In genomic region chrX:150408007-150408406, GRCh38 we compare ENCODE assay signal across 26 cellular contexts.
"Had no signal": no experiment of that assay in that cellular context is flagged by ENCODE, and none has a peak within 500 bp of the region (broad histone marks: within the 10 kb centered on the region; RNA-seq: fewer than 3 reads in every experiment).

No MANE protein-coding gene starts in this region.

- DNase-seq: activated CD4-positive, alpha-beta memory T cell treated with anti-CD3 and anti-CD28 coated beads, Interleukin-2, amount 10 ng/mL, durations not matched to agents 7 days and 5 days; activated CD4-positive, alpha-beta T cell treated with anti-CD3 and anti-CD28 coated beads for 1 hour; activated CD4-positive, alpha-beta T cell treated with anti-CD3 and anti-CD28 coated beads for 36 hours; activated CD4-positive, alpha-beta T cell treated with anti-CD3 and anti-CD28 coated beads for 48 hours; activated CD4-positive, alpha-beta T cell treated with anti-CD3 and anti-CD28 coated beads, Interleukin-2, amount 10 ng/mL, durations not matched to agents 7 days and 5 days; activated CD4-positive, alpha-beta T cell treated with anti-CD3 and anti-CD28 coated beads, Interleukin-2, amount 50 U/mL, for 48 hours; activated CD4-positive, CD25-positive, alpha-beta regulatory T cell; activated CD8-positive, alpha-beta memory T cell treated with anti-CD3 and anti-CD28 coated beads for 24 hours; activated CD8-positive, alpha-beta memory T cell treated with anti-CD3 and anti-CD28 coated beads, Interleukin-2, amount 10 ng/mL, durations not matched to agents 7 days and 5 days; activated CD8-positive, alpha-beta memory T cell treated with anti-CD3 and anti-CD28 coated beads, Interleukin-2, amount 50 U/mL, for 48 hours; activated CD8-positive, alpha-beta T cell treated with anti-CD3 and anti-CD28 coated beads, Interleukin-2, amount 10 ng/mL, durations not matched to agents 7 days and 5 days; activated effector memory CD4-positive, alpha-beta T cell treated with Interleukin-2 at 50 U/mL for 16 hours; activated gamma-delta T cell; activated naive CD4-positive, alpha-beta T cell treated with anti-CD3 and anti-CD28 coated beads, Interleukin-2, amount 10 ng/mL, durations not matched to agents 7 days and 5 days; activated naive CD4-positive, alpha-beta T cell treated with Interleukin-2 at 50 U/mL for 16 hours; activated naive CD8-positive, alpha-beta T cell treated with anti-CD3 and anti-CD28 coated beads, Interleukin-2, amount 10 ng/mL, durations not matched to agents 7 days and 5 days; activated naive CD8-positive, alpha-beta T cell treated with anti-CD3 and anti-CD28 coated beads, Interleukin-2, amount 50 U/mL, for 24 hours; activated T-cell treated with anti-CD3 and anti-CD28 coated beads, Interleukin-2, amount 50 U/mL, for 24 hours; activated T-cell treated with anti-CD3 and anti-CD28 coated beads, Interleukin-2, amount 50 U/mL, for 48 hours; amygdala; caudate nucleus; cerebellar nuclear complex; T-helper 1 cell; T-helper 2 cell; T-helper 9 cell; WERI-Rb-1 had no signal
